1 cellular context compared by ENCODE assay signal in the genomic region with DNA sequence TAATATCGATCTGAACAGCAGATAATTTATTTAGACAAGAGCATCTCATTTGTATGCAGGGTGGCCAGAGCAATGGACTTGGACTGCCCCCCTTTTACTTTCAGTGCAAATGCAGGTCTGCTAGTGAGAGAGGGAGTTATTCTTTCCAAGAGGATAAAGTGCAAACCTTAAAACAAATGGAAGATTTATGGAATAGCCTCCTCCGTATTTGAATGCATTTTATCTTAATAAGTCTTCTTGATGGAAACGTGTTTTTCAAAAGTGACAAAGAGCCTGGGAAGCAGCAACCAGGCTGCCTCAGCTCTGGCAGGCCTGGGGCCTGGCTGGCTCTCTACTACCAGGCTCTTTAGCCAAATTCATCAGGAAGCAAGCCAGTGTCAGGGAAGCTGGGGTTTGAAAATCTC.
TF ChIP-seq lines count a peak whose summit lies in the region.

No MANE protein-coding gene starts in this region.

TF ChIP-seq in GM23338, 12 proteins besides CTCF, POLR2A, EP300 and RAD21 (continued from another document):
- TF ChIP-seq, protein P1, sequence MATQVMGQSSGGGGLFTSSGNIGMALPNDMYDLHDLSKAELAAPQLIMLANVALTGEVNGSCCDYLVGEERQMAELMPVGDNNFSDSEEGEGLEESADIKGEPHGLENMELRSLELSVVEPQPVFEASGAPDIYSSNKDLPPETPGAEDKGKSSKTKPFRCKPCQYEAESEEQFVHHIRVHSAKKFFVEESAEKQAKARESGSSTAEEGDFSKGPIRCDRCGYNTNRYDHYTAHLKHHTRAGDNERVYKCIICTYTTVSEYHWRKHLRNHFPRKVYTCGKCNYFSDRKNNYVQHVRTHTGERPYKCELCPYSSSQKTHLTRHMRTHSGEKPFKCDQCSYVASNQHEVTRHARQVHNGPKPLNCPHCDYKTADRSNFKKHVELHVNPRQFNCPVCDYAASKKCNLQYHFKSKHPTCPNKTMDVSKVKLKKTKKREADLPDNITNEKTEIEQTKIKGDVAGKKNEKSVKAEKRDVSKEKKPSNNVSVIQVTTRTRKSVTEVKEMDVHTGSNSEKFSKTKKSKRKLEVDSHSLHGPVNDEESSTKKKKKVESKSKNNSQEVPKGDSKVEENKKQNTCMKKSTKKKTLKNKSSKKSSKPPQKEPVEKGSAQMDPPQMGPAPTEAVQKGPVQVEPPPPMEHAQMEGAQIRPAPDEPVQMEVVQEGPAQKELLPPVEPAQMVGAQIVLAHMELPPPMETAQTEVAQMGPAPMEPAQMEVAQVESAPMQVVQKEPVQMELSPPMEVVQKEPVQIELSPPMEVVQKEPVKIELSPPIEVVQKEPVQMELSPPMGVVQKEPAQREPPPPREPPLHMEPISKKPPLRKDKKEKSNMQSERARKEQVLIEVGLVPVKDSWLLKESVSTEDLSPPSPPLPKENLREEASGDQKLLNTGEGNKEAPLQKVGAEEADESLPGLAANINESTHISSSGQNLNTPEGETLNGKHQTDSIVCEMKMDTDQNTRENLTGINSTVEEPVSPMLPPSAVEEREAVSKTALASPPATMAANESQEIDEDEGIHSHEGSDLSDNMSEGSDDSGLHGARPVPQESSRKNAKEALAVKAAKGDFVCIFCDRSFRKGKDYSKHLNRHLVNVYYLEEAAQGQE (IDR thresholded peaks at IDR 0.05; ENCODE audit: unreplicated experiment): no peak
- TF ChIP-seq ZNF462 (CRISPR knock-in tag; IDR thresholded peaks at IDR 0.05) (no peak), ZNF331 (CRISPR knock-in tag; IDR thresholded peaks at IDR 0.05; ENCODE audit: low read depth) (no peak)
